Comparison of ENCODE assay signal across 2 cellular contexts in genomic region chr1:92434572-92434971, GRCh38. TPM values are rescaled to one million over a fixed set of nuclear protein-coding genes. Genes with fewer than 3 reads are reported as not detected.
"Had no signal": no experiment of that assay in that cellular context is flagged by ENCODE, and none has a peak within 500 bp of the region (broad histone marks: within the 10 kb centered on the region; RNA-seq: fewer than 3 reads in every experiment).

No MANE protein-coding gene starts in this region.

RNA-seq across cellular contexts. Expression of gene GFI1, which starts 52.2 kb away (rescaled TPM):
- total RNA-seq: GM23248 had no signal
- polyA plus RNA-seq: GM23248, GM23338 had no signal
